ENCODE assay signal across 10 cellular contexts in the genomic region with DNA sequence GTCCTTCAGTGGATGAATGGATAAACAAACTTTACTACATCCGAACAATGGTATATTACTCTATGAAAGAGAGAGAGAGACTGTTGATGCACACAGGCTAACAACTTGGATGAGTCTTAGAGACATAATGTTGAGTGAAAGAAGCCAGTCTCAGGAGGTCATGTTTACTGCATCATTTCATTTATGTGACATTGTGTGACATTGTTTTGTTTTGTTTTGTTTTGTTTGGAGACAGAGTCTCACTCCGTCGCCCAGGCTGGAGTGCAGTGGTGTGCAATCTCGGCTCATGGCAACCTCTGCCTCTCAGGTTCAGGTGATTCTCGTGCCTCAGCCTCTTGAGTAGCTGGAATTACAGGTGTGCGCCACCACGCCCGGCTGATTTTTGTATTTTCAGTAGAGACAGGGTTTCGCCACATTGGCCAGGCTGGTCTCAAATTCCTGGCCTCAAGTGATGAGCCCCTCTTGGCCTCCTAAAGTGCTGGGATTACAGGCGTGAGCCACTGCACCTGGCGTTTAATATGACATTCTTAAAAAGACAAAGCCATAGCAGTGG. TPM values are rescaled to one million over a fixed set of nuclear protein-coding genes. Genes with fewer than 3 reads are reported as not detected.
DNase-seq lines count a peak whose midpoint lies in the region; ATAC-seq, FAIRE-seq and TF ChIP-seq lines count a peak whose summit lies in the region.
"Not testable (repeated sequence)": the region's sequence is repeated elsewhere in the genome, so short reads cannot be mapped to it uniquely, and the experiment has no call there.
"Had no signal": no experiment of that assay in that cellular context is flagged by ENCODE, and none has a peak within 500 bp of the region (broad histone marks: within the 10 kb centered on the region; RNA-seq: fewer than 3 reads in every experiment).

No MANE protein-coding gene starts in this region.

- CTCF ChIA-PET in activated CD8-positive, alpha-beta memory T cell treated with anti-CD3 and anti-CD28 coated beads, Interleukin-2, amount 10 ng/mL, durations not matched to agents 7 days and 5 days (lab: Charles Lee), result interaction anchor here (1.0 to 2.5 kb wide), 8 partner anchors 10 to 93 kb away, joined by 3 to 15 read pairs (median 4); partner anchors contain the start of gene TAB1
- CTCF ChIA-PET in naive thymus-derived CD4-positive, alpha-beta T cell (lab: Charles Lee), result interaction anchor here (0.6 to 4.5 kb wide), 9 partner anchors 9 to 689 kb away, joined by 3 to 39 read pairs (median 3); partner anchors contain the start of gene TAB1

- not testable (repeated sequence) for H3K9ac ChIP-seq in SU-DHL-6 (ENCODE audit: low read length)

- peak; percentile 35 for FAIRE-seq in GM18507 (lab: Jason Lieb, UNC)

- TF ChIP-seq CTCF in CD14-positive monocyte (IDR thresholded peaks at IDR 0.05); SU-DHL-6 (IDR thresholded peaks at IDR 0.05; ENCODE audit: insufficient read depth, low read length, poor library complexity, severe bottlenecking): not testable (repeated sequence)

- peak overlapping the region; percentile 17 for H3K4me2 ChIP-seq in SU-DHL-6 (ENCODE audit: low read depth, low read length, poor library complexity, severe bottlenecking)

- not testable (repeated sequence) for DNase-seq in CD14-positive monocyte (ENCODE audit: low spot score); GM18507 (ENCODE audit: extremely low spot score, insufficient read length, low read depth); activated CD8-positive, alpha-beta memory T cell treated with anti-CD3 and anti-CD28 coated beads, Interleukin-2, amount 10 ng/mL, durations not matched to agents 7 days and 5 days; activated naive CD8-positive, alpha-beta T cell treated with anti-CD3 and anti-CD28 coated beads, Interleukin-2, amount 10 ng/mL, durations not matched to agents 7 days and 5 days; naive thymus-derived CD4-positive, alpha-beta T cell; stimulated activated naive CD8-positive, alpha-beta T cell treated with anti-CD3 and anti-CD28 coated beads, Interleukin-15, amount 100 ng/mL, for 72 hours
- DNase-seq in NCI-H2107 treated with DMSO at 0.1 percent for 48 hours (lab: John Stamatoyannopoulos, UW; ENCODE audit: unreplicated experiment), result peak; percentile 14

- peaks cover 21 to 24% of the 10 kb centered on the region in 2 donors for H3K36me3 Mint-ChIP-seq in CD14-positive monocyte
- H3K36me3 Mint-ChIP-seq in activated CD8-positive, alpha-beta memory T cell treated with anti-CD3 and anti-CD28 coated beads, Interleukin-2, amount 10 ng/mL, durations not matched to agents 7 days and 5 days, result not testable (repeated sequence)
- H3K36me3 Mint-ChIP-seq in activated naive CD8-positive, alpha-beta T cell treated with anti-CD3 and anti-CD28 coated beads, Interleukin-2, amount 10 ng/mL, durations not matched to agents 7 days and 5 days, result peaks cover 25% of the 10 kb centered on the region
- peaks cover 0 to 12% (median 5%) of the 10 kb centered on the region in 5 donors for H3K36me3 Mint-ChIP-seq in naive thymus-derived CD4-positive, alpha-beta T cell

- H3K9me2 ChIP-seq in SU-DHL-6 (replicated peaks; ENCODE audit: insufficient read depth, low read length), result not testable (repeated sequence)

- intact Hi-C loops in CD14-positive monocyte (cut with micrococcal nuclease), result not testable (repeated sequence)
- intact Hi-C loops in naive thymus-derived CD4-positive, alpha-beta T cell (cut with micrococcal nuclease), result loop anchor here (1.0 to 10.0 kb wide), 5 partner anchors 13 to 108 kb away; partner anchors contain the start of genes TAB1 (in 2 of the 2), ATF4 (in 1 of the 2) and SYNGR1 (in 1 of the 2)

- H3K9me3 ChIP-seq in SU-DHL-6 (ENCODE audit: insufficient read depth, low read length); naive thymus-derived CD4-positive, alpha-beta T cell (ENCODE audit: control insufficient read depth in 2 of 3, low read length in 3 of 3): not testable (repeated sequence)

- H3K4me1 ChIP-seq in naive thymus-derived CD4-positive, alpha-beta T cell (ENCODE audit: control insufficient read depth in 2 of 2, insufficient read depth in 2 of 2, low read length in 2 of 2), result peaks cover 12 to 60% of the 10 kb centered on the region in 2 donors

- H4K20me1 ChIP-seq in SU-DHL-6 (ENCODE audit: low read depth, low read length), result not testable (repeated sequence)

- H3K27me3 ChIP-seq in SU-DHL-6 (ENCODE audit: low read length); naive thymus-derived CD4-positive, alpha-beta T cell (ENCODE audit: control insufficient read depth in 2 of 2, insufficient read depth in 2 of 2, low read length in 2 of 2): not testable (repeated sequence)

- not testable (repeated sequence) for H3K4me3 ChIP-seq in SU-DHL-6 (ENCODE audit: insufficient read depth, low read length, poor library complexity, severe bottlenecking)
- H3K4me3 ChIP-seq in naive thymus-derived CD4-positive, alpha-beta T cell (ENCODE audit: low read length), result peak overlapping the region; percentile 29

- H3K36me3 ChIP-seq in SU-DHL-6 (ENCODE audit: low read length); naive thymus-derived CD4-positive, alpha-beta T cell (ENCODE audit: control insufficient read depth in 2 of 3, insufficient read depth in 3 of 3, low read length in 3 of 3): not testable (repeated sequence)

- H3F3A ChIP-seq in SU-DHL-6 (ENCODE audit: insufficient read depth), result not testable (repeated sequence)

- not testable (repeated sequence) for H3K9me3 Mint-ChIP-seq in CD14-positive monocyte; activated CD8-positive, alpha-beta memory T cell treated with anti-CD3 and anti-CD28 coated beads, Interleukin-2, amount 10 ng/mL, durations not matched to agents 7 days and 5 days (ENCODE audit: low read depth); activated naive CD8-positive, alpha-beta T cell treated with anti-CD3 and anti-CD28 coated beads, Interleukin-2, amount 10 ng/mL, durations not matched to agents 7 days and 5 days; naive thymus-derived CD4-positive, alpha-beta T cell; stimulated activated naive CD8-positive, alpha-beta T cell treated with anti-CD3 and anti-CD28 coated beads, Interleukin-15, amount 100 ng/mL, for 72 hours

- not testable (repeated sequence) for H3K79me2 ChIP-seq in SU-DHL-6 (ENCODE audit: insufficient read depth, low read length)

- peak overlapping the region in 1 of 2 donors; percentile 81 for H3K4me3 Mint-ChIP-seq in CD14-positive monocyte
- peak overlapping the region; percentile 48 for H3K4me3 Mint-ChIP-seq in activated CD8-positive, alpha-beta memory T cell treated with anti-CD3 and anti-CD28 coated beads, Interleukin-2, amount 10 ng/mL, durations not matched to agents 7 days and 5 days
- H3K4me3 Mint-ChIP-seq in activated naive CD8-positive, alpha-beta T cell treated with anti-CD3 and anti-CD28 coated beads, Interleukin-2, amount 10 ng/mL, durations not matched to agents 7 days and 5 days, result peak overlapping the region; percentile 85
- peak overlapping the region; percentile 53 to 82 (median 72) for H3K4me3 Mint-ChIP-seq in naive thymus-derived CD4-positive, alpha-beta T cell
- H3K4me3 Mint-ChIP-seq in stimulated activated naive CD8-positive, alpha-beta T cell treated with anti-CD3 and anti-CD28 coated beads, Interleukin-15, amount 100 ng/mL, for 72 hours, result peak overlapping the region; percentile 52 to 63

- POLR2A ChIA-PET in activated naive CD8-positive, alpha-beta T cell treated with anti-CD3 and anti-CD28 coated beads, Interleukin-2, amount 10 ng/mL, durations not matched to agents 7 days and 5 days (lab: Charles Lee), result interaction anchor here (0.9 to 5.2 kb wide), 7 partner anchors 10 to 117 kb away, joined by 3 to 68 read pairs (median 10); partner anchors contain the start of genes ATF4 and TAB1
- POLR2A ChIA-PET in naive thymus-derived CD4-positive, alpha-beta T cell (lab: Charles Lee), result interaction anchor here (0.8 to 9.1 kb wide), 11 partner anchors 9 to 632 kb away, joined by 3 to 75 read pairs (median 7); partner anchors contain the start of genes ATF4, MIEF1, RPL3 and TAB1

- H3K27ac Mint-ChIP-seq in CD14-positive monocyte, result peak overlapping the region; percentile 88 to 95 (median 95)
- peak overlapping the region; percentile 86 for H3K27ac Mint-ChIP-seq in activated CD8-positive, alpha-beta memory T cell treated with anti-CD3 and anti-CD28 coated beads, Interleukin-2, amount 10 ng/mL, durations not matched to agents 7 days and 5 days
- H3K27ac Mint-ChIP-seq in activated naive CD8-positive, alpha-beta T cell treated with anti-CD3 and anti-CD28 coated beads, Interleukin-2, amount 10 ng/mL, durations not matched to agents 7 days and 5 days, result peak overlapping the region; percentile 98
- peak overlapping the region; percentile 58 to 93 (median 86) for H3K27ac Mint-ChIP-seq in naive thymus-derived CD4-positive, alpha-beta T cell
- H3K27ac Mint-ChIP-seq in stimulated activated naive CD8-positive, alpha-beta T cell treated with anti-CD3 and anti-CD28 coated beads, Interleukin-15, amount 100 ng/mL, for 72 hours, result not testable (repeated sequence)

- peaks cover 78% of the 10 kb centered on the region for H3K4me1 Mint-ChIP-seq in CD14-positive monocyte
- H3K4me1 Mint-ChIP-seq in activated CD8-positive, alpha-beta memory T cell treated with anti-CD3 and anti-CD28 coated beads, Interleukin-2, amount 10 ng/mL, durations not matched to agents 7 days and 5 days, result peaks cover 46% of the 10 kb centered on the region
- H3K4me1 Mint-ChIP-seq in activated naive CD8-positive, alpha-beta T cell treated with anti-CD3 and anti-CD28 coated beads, Interleukin-2, amount 10 ng/mL, durations not matched to agents 7 days and 5 days, result peaks cover 48% of the 10 kb centered on the region
- H3K4me1 Mint-ChIP-seq in naive thymus-derived CD4-positive, alpha-beta T cell, result peaks cover 53 to 97% (median 79%) of the 10 kb centered on the region in 7 donors
- H3K4me1 Mint-ChIP-seq in stimulated activated naive CD8-positive, alpha-beta T cell treated with anti-CD3 and anti-CD28 coated beads, Interleukin-15, amount 100 ng/mL, for 72 hours, result peaks cover 84% of the 10 kb centered on the region

- not testable (repeated sequence) for H3K27me3 Mint-ChIP-seq in CD14-positive monocyte (ENCODE audit: low read depth in 3 of 3); activated CD8-positive, alpha-beta memory T cell treated with anti-CD3 and anti-CD28 coated beads, Interleukin-2, amount 10 ng/mL, durations not matched to agents 7 days and 5 days; activated naive CD8-positive, alpha-beta T cell treated with anti-CD3 and anti-CD28 coated beads, Interleukin-2, amount 10 ng/mL, durations not matched to agents 7 days and 5 days; naive thymus-derived CD4-positive, alpha-beta T cell; stimulated activated naive CD8-positive, alpha-beta T cell treated with anti-CD3 and anti-CD28 coated beads, Interleukin-15, amount 100 ng/mL, for 72 hours

- peak overlapping the region; percentile 41; the same call in 1 of the 2 replicates for H3K27ac ChIP-seq in SU-DHL-6 (ENCODE audit: low read depth, low read length)
- peak overlapping the region; percentile 44 for H3K27ac ChIP-seq in naive thymus-derived CD4-positive, alpha-beta T cell (ENCODE audit: low read depth, low read length)

- not testable (repeated sequence) for ATAC-seq in activated CD8-positive, alpha-beta memory T cell treated with anti-CD3 and anti-CD28 coated beads, Interleukin-2, amount 10 ng/mL, durations not matched to agents 7 days and 5 days; activated naive CD8-positive, alpha-beta T cell treated with anti-CD3 and anti-CD28 coated beads, Interleukin-2, amount 10 ng/mL, durations not matched to agents 7 days and 5 days (ENCODE audit: low read depth); naive thymus-derived CD4-positive, alpha-beta T cell; stimulated activated naive CD8-positive, alpha-beta T cell treated with anti-CD3 and anti-CD28 coated beads, Interleukin-15, amount 100 ng/mL, for 72 hours

- H2AFZ ChIP-seq in SU-DHL-6 (ENCODE audit: low read depth, low read length, severe bottlenecking), result not testable (repeated sequence)

RNA-seq across cellular contexts. Expression of gene TAB1, which starts 12.3 kb away (rescaled TPM):
- polyA plus RNA-seq in CD14-positive monocyte, result 1 to 10 TPM; 3.2 to 3.9 TPM
- 10 to 100 TPM; 27.7 to 35.2 TPM for total RNA-seq in activated CD8-positive, alpha-beta memory T cell treated with anti-CD3 and anti-CD28 coated beads, Interleukin-2, amount 10 ng/mL, durations not matched to agents 7 days and 5 days
- 10 to 100 TPM; 37.4 to 39.9 TPM for total RNA-seq in activated naive CD8-positive, alpha-beta T cell treated with anti-CD3 and anti-CD28 coated beads, Interleukin-2, amount 10 ng/mL, durations not matched to agents 7 days and 5 days
- 10 to 100 TPM; 27.7 to 51.5 (median 33.8) TPM for total RNA-seq in naive thymus-derived CD4-positive, alpha-beta T cell
- polyA plus RNA-seq in naive thymus-derived CD4-positive, alpha-beta T cell, result 1 to 10 TPM; 4.3 to 5.1 TPM

RNA-seq across cellular contexts. Expression of gene MGAT3, which starts 44.9 kb away (rescaled TPM):
- polyA plus RNA-seq in CD14-positive monocyte, result not detected
- total RNA-seq in activated CD8-positive, alpha-beta memory T cell treated with anti-CD3 and anti-CD28 coated beads, Interleukin-2, amount 10 ng/mL, durations not matched to agents 7 days and 5 days, result 1 to 10 TPM in 1 of 2 experiments, under 1 TPM in 1; 0.96 to 3.6 TPM
- total RNA-seq in activated naive CD8-positive, alpha-beta T cell treated with anti-CD3 and anti-CD28 coated beads, Interleukin-2, amount 10 ng/mL, durations not matched to agents 7 days and 5 days, result 1 to 10 TPM; 7.0 to 7.2 TPM
- 1 to 10 TPM in 3 of 5 experiments, under 1 TPM in 2; 0.57 to 3.2 (median 1.0) TPM for total RNA-seq in naive thymus-derived CD4-positive, alpha-beta T cell
- polyA plus RNA-seq in naive thymus-derived CD4-positive, alpha-beta T cell, result not detected
- total RNA-seq: PC-3, pulmonary artery endothelial cell had no signal
